Comparison of ENCODE assay signal across 1 cellular context in the genomic region with DNA sequence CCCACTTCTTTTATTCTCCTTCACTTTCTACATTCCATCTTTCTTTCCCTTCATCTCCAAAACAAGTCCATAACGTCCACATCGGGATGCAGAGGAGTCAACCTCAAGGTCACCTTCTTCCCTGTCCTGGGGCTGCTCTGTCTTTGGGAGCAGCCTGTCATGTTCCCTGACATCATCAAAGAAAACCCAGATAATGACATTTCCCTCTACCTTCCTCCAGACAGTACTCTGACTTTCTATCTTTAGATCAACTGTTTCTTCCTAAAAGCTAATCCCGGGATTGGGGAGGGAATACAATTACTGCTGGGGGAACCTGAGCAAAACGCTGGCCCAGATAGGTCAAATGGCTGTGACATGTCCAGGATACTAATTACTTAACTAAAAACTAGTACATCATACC.
TF ChIP-seq lines count a peak whose summit lies in the region.

No MANE protein-coding gene starts in this region.

TF ChIP-seq in WTC11, 78 proteins besides CTCF, POLR2A, EP300 and RAD21 (continued from another document):
- TF ChIP-seq ZNF121 (CRISPR knock-in tag; IDR thresholded peaks at IDR 0.05) (no peak), MXD4 (CRISPR knock-in tag; IDR thresholded peaks at IDR 0.05; ENCODE audit: borderline replicate concordance) (no peak), CBFB (CRISPR knock-in tag; IDR thresholded peaks at IDR 0.05; ENCODE audit: low read depth) (no peak), ESRRA (CRISPR knock-in tag; IDR thresholded peaks at IDR 0.05; ENCODE audit: borderline replicate concordance) (no peak), JAZF1 (CRISPR knock-in tag; IDR thresholded peaks at IDR 0.05) (no peak), ETV6 (CRISPR knock-in tag; IDR thresholded peaks at IDR 0.05) (no peak), SMAD3 (CRISPR knock-in tag; IDR thresholded peaks at IDR 0.05; ENCODE audit: borderline replicate concordance) (no peak)
- TF ChIP-seq, protein P1, sequence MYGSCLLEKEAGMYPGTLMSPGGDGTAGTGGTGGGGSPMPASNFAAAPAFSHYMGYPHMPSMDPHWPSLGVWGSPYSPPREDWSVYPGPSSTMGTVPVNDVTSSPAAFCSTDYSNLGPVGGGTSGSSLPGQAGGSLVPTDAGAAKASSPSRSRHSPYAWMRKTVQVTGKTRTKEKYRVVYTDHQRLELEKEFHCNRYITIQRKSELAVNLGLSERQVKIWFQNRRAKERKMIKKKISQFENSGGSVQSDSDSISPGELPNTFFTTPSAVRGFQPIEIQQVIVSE (CRISPR knock-in tag; IDR thresholded peaks at IDR 0.05; ENCODE audit: borderline replicate concordance), result no peak
